In the genomic region with DNA sequence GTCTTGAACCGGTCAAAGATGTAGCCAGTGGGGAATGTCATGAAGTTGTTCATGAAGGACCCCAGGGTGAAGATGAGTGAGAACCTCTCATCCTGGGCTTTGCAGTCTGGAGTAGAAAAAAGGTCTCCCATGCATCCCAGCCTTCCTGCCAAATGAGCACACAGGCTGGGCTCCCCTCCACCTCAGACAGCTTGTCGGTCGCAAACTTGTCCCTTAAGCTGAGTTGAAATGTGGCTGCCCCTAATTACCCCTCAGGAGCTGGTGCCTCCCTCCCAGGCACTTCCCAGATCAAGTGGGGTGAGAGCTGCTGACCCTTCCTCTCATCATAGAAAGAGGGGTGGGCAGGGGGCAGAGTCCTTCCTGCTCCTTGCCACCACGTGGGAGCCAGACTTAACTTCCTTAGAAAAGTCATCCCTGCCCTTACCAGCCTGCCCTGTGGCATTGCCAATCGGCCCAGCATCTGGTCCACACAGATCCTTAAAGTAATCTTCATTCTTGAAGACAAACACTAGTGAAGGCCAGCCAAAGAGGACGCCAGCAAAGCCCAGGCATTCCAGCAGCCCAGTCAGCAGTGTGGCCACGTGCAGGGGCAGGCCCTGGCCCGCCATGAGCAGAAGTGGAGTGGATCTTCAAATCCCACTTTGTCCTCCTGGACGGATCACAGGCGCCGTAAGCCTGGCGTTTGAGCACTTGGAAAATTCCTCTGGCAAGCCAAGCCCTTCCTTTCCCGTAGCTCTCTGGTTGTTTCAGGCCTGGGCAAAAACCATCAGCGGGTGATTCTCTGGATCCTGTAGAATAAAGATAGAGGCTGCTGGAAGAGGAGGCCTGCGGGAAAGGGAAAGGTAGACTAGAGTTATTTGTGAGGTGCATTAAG, we compare ENCODE assay signal across 9 cellular contexts. TPM values are rescaled to one million over a fixed set of nuclear protein-coding genes. Genes with fewer than 3 reads are reported as not detected.
A peak's percentile ranks its signal among the peaks of the same experiment; 100 is the strongest.
DNase-seq lines count a peak whose midpoint lies in the region; ATAC-seq and TF ChIP-seq lines count a peak whose summit lies in the region.
"Had no signal": no experiment of that assay in that cellular context is flagged by ENCODE, and none has a peak within 500 bp of the region (broad histone marks: within the 10 kb centered on the region; RNA-seq: fewer than 3 reads in every experiment).

No MANE protein-coding gene starts in this region.

- no peak for TF ChIP-seq CTCF in Peyer's patch (IDR thresholded peaks at IDR 0.05)
- TF ChIP-seq CTCF in mesothelial cell of epicardium (IDR thresholded peaks at IDR 0.05; ENCODE audit: unreplicated experiment) = no peak
- no peak for TF ChIP-seq CTCF in uterus (IDR thresholded peaks at IDR 0.05)

- H3K36me3 ChIP-seq in Peyer's patch (no peaks in the 10 kb centered on the region), uterus (no peaks in the 10 kb centered on the region)
- H3K36me3 ChIP-seq: cardiac muscle cell had no signal

- H3K36me3 Mint-ChIP-seq in mesothelial cell of epicardium = peaks cover 3% of the 10 kb centered on the region

- ATAC-seq in HG02642 (IDR thresholded peaks at IDR 0.05; ENCODE audit: poor library complexity, unreplicated experiment) (no peak), GM21825 (IDR thresholded peaks at IDR 0.05; ENCODE audit: unreplicated experiment) (no peak)

- H3K27ac Mint-ChIP-seq in mesothelial cell of epicardium = no peak overlapping the region

- H3K9me3 Mint-ChIP-seq in mesothelial cell of epicardium = no peaks in the 10 kb centered on the region

- peaks cover 36% of the 10 kb centered on the region for H3K27me3 Mint-ChIP-seq in mesothelial cell of epicardium (ENCODE audit: low read depth)

- H3K4me1 ChIP-seq in Peyer's patch (peaks cover 0 to 30% (median 24%) of the 10 kb centered on the region in 4 donors), uterus (peaks cover 0 to 25% of the 10 kb centered on the region in 2 donors)

- TF ChIP-seq POLR2A in Peyer's patch (IDR thresholded peaks at IDR 0.05) (no peak), uterus (IDR thresholded peaks at IDR 0.05) (no peak)

- H3K9me3 ChIP-seq in Peyer's patch = no peaks in the 10 kb centered on the region
- H3K9me3 ChIP-seq in uterus = no peaks in the 10 kb centered on the region

- DNase-seq in Ammon's horn (ENCODE audit: low spot score) (peak; percentile 34), Peyer's patch (peak in 2 of 3 donors; percentile 53), dermis blood vessel endothelial cell (peak; percentile 47), mesothelial cell of epicardium (ENCODE audit: low spot score in 2 of 2, unreplicated experiment in 2 of 2) (no peak), uterus (peak; percentile 45 to 71), GDM1 (lab: John Stamatoyannopoulos, UW) (no peak)

- H3K4me1 Mint-ChIP-seq in mesothelial cell of epicardium = peaks cover 25% of the 10 kb centered on the region

- H3K4me3 Mint-ChIP-seq in mesothelial cell of epicardium = peak overlapping the region; percentile 71

- H3K27ac ChIP-seq in Peyer's patch (peak overlapping the region; percentile 83 to 86 (median 84)), uterus (peak overlapping the region; percentile 94 to 98)
- H3K27ac ChIP-seq: cardiac muscle cell had no signal

- H3K27me3 ChIP-seq in Peyer's patch (no peaks in the 10 kb centered on the region), uterus (no peaks in the 10 kb centered on the region)

- peak overlapping the region in 3 of 4 donors; percentile 51 to 64 (median 53) for H3K4me3 ChIP-seq in Peyer's patch
- H3K4me3 ChIP-seq in uterus = peak overlapping the region; percentile 40 to 48

- intact Hi-C loops in uterus (cut with DNase I; ENCODE audit: low total_unique reads) = no loop called here

RNA-seq across cellular contexts. Expression of a gene that starts 1.1 kb away (rescaled TPM):
- 10 to 100 TPM in 3 of 4 donors, 1 to 10 TPM in 1; 5.1 to 38.8 (median 17.6) TPM for total RNA-seq in Peyer's patch
- total RNA-seq in dermis blood vessel endothelial cell = 57.7 and 101 TPM in 2 replicates
- 11.8 to 13.3 TPM (median 12.9 TPM) in 3 replicates for total RNA-seq in mesothelial cell of epicardium
- 100 to 1,000 TPM in 2 of 4 donors, 10 to 100 TPM in 2; 44.1 to 333 (median 102) TPM for total RNA-seq in uterus

RNA-seq across cellular contexts. Expression of a gene that starts 34.5 kb away (rescaled TPM):
- total RNA-seq in Peyer's patch (1 to 10 TPM in 1 of 4 donors, not detected in 3; 1.2 TPM), dermis blood vessel endothelial cell (0.14 and 0.51 TPM in 2 replicates), mesothelial cell of epicardium (0.38 to 0.63 TPM (median 0.53 TPM) in 3 replicates), uterus (1 to 10 TPM in 1 of 4 donors, not detected in 3; 1.7 TPM)

RNA-seq across cellular contexts. Expression of a gene that starts 35.4 kb away (rescaled TPM):
- not detected for total RNA-seq in Peyer's patch
- 0.19 TPM in 1 of 2 replicates, not detected in the other for total RNA-seq in dermis blood vessel endothelial cell
- total RNA-seq in mesothelial cell of epicardium = 0.27 TPM in 1 of 3 replicates, not detected in the others
- total RNA-seq in uterus = under 1 TPM in 1 of 4 donors, not detected in 3; 0.21 TPM
- total RNA-seq: cardiac muscle cell had no signal

RNA-seq across cellular contexts. Expression of a gene that starts 44.9 kb away (rescaled TPM):
- total RNA-seq in Peyer's patch (not detected), dermis blood vessel endothelial cell (not detected in 2 replicates), mesothelial cell of epicardium (not detected in 3 replicates), uterus (not detected)
- total RNA-seq: cardiac muscle cell had no signal

Comparison
In these comparisons a context has a peak if more than half of its experiments do, and no peak if none do; other contexts are left out.
1. DNase-seq: peak in Ammon's horn (single experiment), Peyer's patch (2 of 3), dermis blood vessel endothelial cell (single experiment) and uterus (2 of 2); none in mesothelial cell of epicardium (0 of 2) and GDM1 (single experiment).